ENCODE assay signal across 8 cellular contexts in genomic region chr7:117157121-117157870, GRCh38.
DNase-seq lines count a peak whose midpoint lies in the region; ATAC-seq, FAIRE-seq and TF ChIP-seq lines count a peak whose summit lies in the region.

No MANE protein-coding gene starts in this region.

- H3K4me3 ChIP-seq in cardiac fibroblast (replicated peaks in 1 of 2; ENCODE audit: low read depth in 2 of 2, low read length in 2 of 2), result no peak overlapping the region

- no peaks in the 10 kb centered on the region for H3K9me3 ChIP-seq in T-helper 17 cell (ENCODE audit: control insufficient read depth, low read length, poor library complexity, severe bottlenecking)

- no peak overlapping the region for H3K27ac Mint-ChIP-seq in T-helper 17 cell

- H3K27me3 Mint-ChIP-seq in T-helper 17 cell, result no peaks in the 10 kb centered on the region

- no peak for ATAC-seq in HG03045 (IDR thresholded peaks at IDR 0.05; ENCODE audit: unreplicated experiment)
- ATAC-seq in T-helper 17 cell, result no peak
- no peak for ATAC-seq in GM18907 (IDR thresholded peaks at IDR 0.05; ENCODE audit: unreplicated experiment)

- no peak for TF ChIP-seq POLR2A in GM12892 (IDR thresholded peaks at IDR 0.05; ENCODE audit: low read depth, low read length)

- no peaks in the 10 kb centered on the region for H3K36me3 Mint-ChIP-seq in T-helper 17 cell (ENCODE audit: low read depth)

- DNase-seq in A172 (ENCODE audit: low spot score) (peak; percentile 91), LoVo (ENCODE audit: low spot score) (peak; percentile 37), cardiac fibroblast (ENCODE audit: low read depth in 2 of 2) (peak; percentile 89 to 96), kidney tubule cell (ENCODE audit: low spot score) (peak; percentile 69), T-helper 17 cell (no peak), GM12892 (ENCODE audit: insufficient read length) (no peak)

- H3K4me1 Mint-ChIP-seq in T-helper 17 cell, result no peaks in the 10 kb centered on the region

- no peak overlapping the region for H3K4me3 Mint-ChIP-seq in T-helper 17 cell

- FAIRE-seq in GM12892 (lab: Jason Lieb, UNC), result no peak

- peak; percentile 51 for TF ChIP-seq CTCF in cardiac fibroblast (IDR thresholded peaks at IDR 0.05; ENCODE audit: low read depth, low read length)

Comparison
In these comparisons a context has a peak if more than half of its experiments do, and no peak if none do; other contexts are left out.
1. DNase-seq: peak in A172 (single experiment), LoVo (single experiment), cardiac fibroblast (2 of 2) and kidney tubule cell (single experiment); none in T-helper 17 cell (0 of 3) and GM12892 (single experiment).